Comparison of ENCODE assay signal across 17 cellular contexts in the genomic region with DNA sequence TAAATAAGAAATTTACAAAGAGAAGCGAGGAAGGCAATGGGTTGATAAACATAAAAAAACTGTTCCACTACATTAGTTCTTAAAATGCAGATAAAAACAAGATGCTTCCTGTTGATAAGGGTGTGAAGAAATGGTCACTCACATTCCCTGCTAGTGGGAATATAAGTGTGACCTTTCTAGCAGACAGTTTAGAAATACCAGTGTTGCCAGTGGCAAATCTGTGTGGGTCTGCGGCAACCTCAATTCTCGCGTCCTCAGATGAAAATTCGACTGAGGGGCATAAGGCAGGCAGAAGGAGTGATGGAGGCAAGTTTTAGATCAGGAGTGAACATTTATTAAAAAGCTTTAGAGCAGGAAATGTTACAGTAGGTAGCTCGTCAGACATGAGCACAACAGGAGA.
DNase-seq lines count a peak whose midpoint lies in the region; ATAC-seq, FAIRE-seq and TF ChIP-seq lines count a peak whose summit lies in the region.
"Had no signal": no experiment of that assay in that cellular context is flagged by ENCODE, and none has a peak within 500 bp of the region (broad histone marks: within the 10 kb centered on the region; RNA-seq: fewer than 3 reads in every experiment).

No MANE protein-coding gene starts in this region.

- intact Hi-C loops in testis (cut with DNase I; ENCODE audit: low total_unique reads), result no loop called here

- H3K27me3 ChIP-seq in H1 (replicated peaks in 1 of 4; ENCODE audit: control insufficient read depth in 3 of 4, extremely low read depth in 1 of 4, insufficient read depth in 3 of 4, low read length in 3 of 4) (no peaks in the 10 kb centered on the region), testis (no peaks in the 10 kb centered on the region)
- H3K27me3 ChIP-seq: BE2C had no signal

- no peak for TF ChIP-seq RAD21 in H1 (IDR thresholded peaks at IDR 0.05 in 1 of 2, conservative IDR thresholded peaks at IDR 0.05 in 1 of 2; ENCODE audit: low read depth in 2 of 2, low read length in 2 of 2)

- TF ChIP-seq POLR2A in H1 (IDR thresholded peaks at IDR 0.05; ENCODE audit: control extremely low read depth in 1 of 2, low read depth in 2 of 2, low read length in 2 of 2) (no peak), testis (IDR thresholded peaks at IDR 0.05) (no peak)

- 92% methylated on average over 6 of the region's 6 CpGs; no CpG with 5 or more reads in 1 of the 2 experiments for WGBS in H1 (ENCODE audit: extremely low coverage in 1 of 2, insufficient coverage in 1 of 2, insufficient read length in 1 of 2, insufficient replicate concordance in 2 of 2, low coverage in 1 of 2, low lambda C conversion rate in 2 of 2, missing lambda C conversion rate in 1 of 2), 2 experiments
- 73 to 81% methylated on average over 6 of the region's 6 CpGs for whole genome bisulfite sequencing in testis, 2 donors

- H3K18ac ChIP-seq in H1 (ENCODE audit: extremely low read depth, low read length), result no peak overlapping the region

- H4K8ac ChIP-seq in H1 (ENCODE audit: extremely low read depth, insufficient read depth, low read length), result 0 out of 2 replicates have a peak overlapping the region, but pooled peaks have one; percentile 25

- TF ChIP-seq CTCF in H1 (IDR thresholded peaks at IDR 0.05; ENCODE audit: control extremely low read depth in 1 of 3, insufficient read depth in 1 of 3, low read depth in 1 of 3, low read length in 3 of 3) (no peak), glutamatergic neuron (IDR thresholded peaks at IDR 0.05; ENCODE audit: partially characterized antibody, unreplicated experiment) (no peak), testis (IDR thresholded peaks at IDR 0.05) (no peak)

- ATAC-seq in GM19395 (IDR thresholded peaks at IDR 0.05; ENCODE audit: unreplicated experiment), result no peak

- H3K4me1 ChIP-seq in H1 (replicated peaks in 1 of 4; ENCODE audit: control insufficient read depth in 3 of 4, insufficient read depth in 4 of 4, low read length in 3 of 4) (no peaks in the 10 kb centered on the region), testis (no peaks in the 10 kb centered on the region)
- H3K4me1 ChIP-seq: Caco-2 had no signal

- H3K27me3 Mint-ChIP-seq in glutamatergic neuron (ENCODE audit: unreplicated experiment), result no peaks in the 10 kb centered on the region
- H3K27me3 Mint-ChIP-seq: CD8-positive, alpha-beta memory T cell had no signal

- no peaks in the 10 kb centered on the region for H3K79me2 ChIP-seq in H1 (ENCODE audit: control insufficient read depth in 1 of 2, insufficient read depth in 2 of 2, low read length in 2 of 2)

- H3K36me3 ChIP-seq in H1 (ENCODE audit: control insufficient read depth in 2 of 4, insufficient read depth in 4 of 4, low read length in 3 of 4), result no peaks in the 10 kb centered on the region
- no peaks in the 10 kb centered on the region for H3K36me3 ChIP-seq in testis (ENCODE audit: low read depth, missing control alignments)
- H3K36me3 ChIP-seq: BE2C had no signal

- CTCF ChIA-PET in H1 (lab: Charles Lee; ENCODE audit: partially characterized antibody), result interaction anchor here (0.9 kb wide), 1 partner anchor 15 kb away, joined by 3 read pairs; no protein-coding TSS in a partner anchor

- no peak overlapping the region; the same call in 1 of the 2 replicates for H3K27ac ChIP-seq in H1 (ENCODE audit: low read depth, low read length)
- H3K27ac ChIP-seq in testis, result no peak overlapping the region
- H3K27ac ChIP-seq: GM23248 had no signal

- H3K79me1 ChIP-seq in H1 (ENCODE audit: low read depth, low read length), result no peaks in the 10 kb centered on the region

- no peak overlapping the region for H2BK15ac ChIP-seq in H1 (ENCODE audit: low read length)

- H4K20me1 ChIP-seq in H1 (replicated peaks in 1 of 2; ENCODE audit: control insufficient read depth in 1 of 2, insufficient read depth in 2 of 2, low read length in 2 of 2), result no peaks in the 10 kb centered on the region

- H2AK5ac ChIP-seq in H1 (ENCODE audit: low read depth, low read length), result no peak overlapping the region

- no peak overlapping the region for H3K56ac ChIP-seq in H1 (replicated peaks; ENCODE audit: insufficient read length, low read depth, low read length)

- no peak overlapping the region for H2BK20ac ChIP-seq in H1 (ENCODE audit: low read length)

- H3K4me3 ChIP-seq in H1 (ENCODE audit: extremely low read depth in 1 of 4, insufficient read depth in 2 of 4, low read depth in 3 of 4, low read length in 4 of 4), result no peak overlapping the region
- peak overlapping the region in 1 of 2 donors; percentile 36 for H3K4me3 ChIP-seq in testis
- H3K4me3 ChIP-seq: GM23248 had no signal

- peak overlapping the region; percentile 60 for H3K27ac Mint-ChIP-seq in glutamatergic neuron (ENCODE audit: unreplicated experiment)
- H3K27ac Mint-ChIP-seq: CD4-positive, CD25-positive, alpha-beta regulatory T cell; CD8-positive, alpha-beta memory T cell had no signal

- H2AFZ ChIP-seq in H1 (ENCODE audit: low read length), result no peak overlapping the region
- H2AFZ ChIP-seq: GM23248 had no signal

- no peak overlapping the region for H2BK5ac ChIP-seq in H1 (ENCODE audit: low read depth, low read length)

- POLR2A ChIA-PET in H1 (lab: Charles Lee; ENCODE audit: partially characterized antibody), result no interaction called here

- H3K9me3 ChIP-seq in H1 (ENCODE audit: insufficient read depth in 2 of 2, low read depth in 1 of 2, low read length in 1 of 2), result no peaks in the 10 kb centered on the region
- no peaks in the 10 kb centered on the region for H3K9me3 ChIP-seq in testis
- H3K9me3 ChIP-seq: BE2C, Caco-2 had no signal

- no peak overlapping the region for H4K91ac ChIP-seq in H1 (replicated peaks; ENCODE audit: insufficient read length, low read length)

- no peak overlapping the region for H4K5ac ChIP-seq in H1 (ENCODE audit: insufficient read length, low read depth, low read length)

- H2BK120ac ChIP-seq in H1 (replicated peaks; ENCODE audit: low read depth, low read length), result no peak overlapping the region

- H3K23me2 ChIP-seq in H1 (ENCODE audit: low read depth, low read length), result no peaks in the 10 kb centered on the region

- no peaks in the 10 kb centered on the region for H3K36me3 Mint-ChIP-seq in glutamatergic neuron (ENCODE audit: unreplicated experiment)
- H3K36me3 Mint-ChIP-seq: CD4-positive, CD25-positive, alpha-beta regulatory T cell; CD8-positive, alpha-beta memory T cell had no signal

- H3K23ac ChIP-seq in H1 (ENCODE audit: insufficient read length), result no peak overlapping the region

- no peak overlapping the region for H3K14ac ChIP-seq in H1 (ENCODE audit: insufficient read length)

- H2BK12ac ChIP-seq in H1 (ENCODE audit: low read depth, low read length), result no peak overlapping the region

- H3K4me3 Mint-ChIP-seq in glutamatergic neuron (ENCODE audit: unreplicated experiment), result no peak overlapping the region
- H3K4me3 Mint-ChIP-seq: CD4-positive, CD25-positive, alpha-beta regulatory T cell; CD8-positive, alpha-beta memory T cell had no signal

- no peak for FAIRE-seq in H1 (lab: Jason Lieb, UNC)
- FAIRE-seq: D721Med, GM19239, H54 had no signal

- no peak for TF ChIP-seq EP300 in H1 (IDR thresholded peaks at IDR 0.05; ENCODE audit: borderline replicate concordance in 1 of 2, low read depth in 2 of 2, low read length in 2 of 2)

- no peak overlapping the region for H3K4me2 ChIP-seq in H1 (ENCODE audit: insufficient read depth in 1 of 2, low read depth in 2 of 2, low read length in 2 of 2)

- H3K4ac ChIP-seq in H1 (replicated peaks; ENCODE audit: insufficient read length, low read depth, low read length), result no peak overlapping the region

- DNase-seq in UCSD-AML1 (lab: John Stamatoyannopoulos, UW; ENCODE audit: unreplicated experiment), result peak; percentile 7
- DNase-seq in H1 (ENCODE audit: low read depth in 1 of 2, low spot score in 2 of 2), result no peak
- no peak for DNase-seq in glutamatergic neuron
- no peak for DNase-seq in testis
- no peak for DNase-seq in KBM-7
- DNase-seq: ACHN; BE2C; C1 segment of cervical spinal cord; Caco-2; CD4-positive, CD25-positive, alpha-beta regulatory T cell; CD8-positive, alpha-beta memory T cell; GM23248; HCEC 1CT had no signal

- peaks cover 24% of the 10 kb centered on the region for H3K4me1 Mint-ChIP-seq in glutamatergic neuron (ENCODE audit: low read depth, unreplicated experiment)
- H3K4me1 Mint-ChIP-seq: CD8-positive, alpha-beta memory T cell had no signal

- in situ Hi-C loops in KBM-7 (cut with MboI; ENCODE audit: low pct_unique_long_range_greater_than_20kb, low sequenced_read_pairs), result no loop called here

- H3K9ac ChIP-seq in H1 (replicated peaks in 1 of 4; ENCODE audit: extremely low read depth in 1 of 4, low read depth in 3 of 4, low read length in 3 of 4), result no peak overlapping the region
- H3K9ac ChIP-seq: GM23248 had no signal

- peaks cover 5% of the 10 kb centered on the region for H3K9me3 Mint-ChIP-seq in glutamatergic neuron (ENCODE audit: unreplicated experiment)
- H3K9me3 Mint-ChIP-seq: CD8-positive, alpha-beta memory T cell had no signal

TF ChIP-seq in H1, 55 proteins besides CTCF, POLR2A, EP300 and RAD21:
- TF ChIP-seq SP1 (IDR thresholded peaks at IDR 0.05; ENCODE audit: low read depth, low read length) (no peak), SRF (IDR thresholded peaks at IDR 0.05; ENCODE audit: low read depth, low read length) (no peak), KDM5A (IDR thresholded peaks at IDR 0.05; ENCODE audit: low read length) (no peak), CBX5 (IDR thresholded peaks at IDR 0.05; ENCODE audit: low read depth, low read length) (no peak)
